ENCODE assay signal across 15 cellular contexts in genomic region chr9:76605271-76605670, GRCh38.
DNase-seq lines count a peak whose midpoint lies in the region; ATAC-seq and FAIRE-seq lines count a peak whose summit lies in the region.
"Had no signal": no experiment of that assay in that cellular context is flagged by ENCODE, and none has a peak within 500 bp of the region (broad histone marks: within the 10 kb centered on the region; RNA-seq: fewer than 3 reads in every experiment).

No MANE protein-coding gene starts in this region.

- H3K4me3 ChIP-seq in small intestine (ENCODE audit: low read depth in 1 of 2, low read length in 2 of 2): no peak overlapping the region
- H3K4me3 ChIP-seq: gastrocnemius medialis, HAP-1, K562, left ventricle myocardium inferior, SJSA1 had no signal

- DNase-seq in CD1c-positive myeloid dendritic cell (ENCODE audit: extremely low spot score): peak; percentile 24
- peak; percentile 14 for DNase-seq in GM19240 (ENCODE audit: insufficient read length, low spot score)
- DNase-seq in small intestine: no peak
- DNase-seq in left lobe of liver (ENCODE audit: low spot score): no peak
- no peak for DNase-seq in COLO668 (lab: John Stamatoyannopoulos, UW; ENCODE audit: unreplicated experiment)
- no peak for DNase-seq in NCI-H2196 treated with DMSO at 0.1 percent for 48 hours (lab: John Stamatoyannopoulos, UW; ENCODE audit: unreplicated experiment)
- DNase-seq: activated CD4-positive, alpha-beta T cell treated with anti-CD3 and anti-CD28 coated beads, Interleukin-2, amount 50 U/mL, for 48 hours; gastrocnemius medialis; left ventricle myocardium inferior; stimulated activated CD4-positive, alpha-beta T cell treated with anti-CD3 and anti-CD28 coated beads, Interleukin-4, amount 100 ng/mL, for 4 hours had no signal

- FAIRE-seq in small intestine (lab: Jason Lieb, UNC): no peak
- FAIRE-seq: K562 had no signal

- no peaks in the 10 kb centered on the region for H3K4me1 ChIP-seq in small intestine (ENCODE audit: control insufficient read depth in 2 of 2, insufficient read depth in 1 of 2, low read depth in 1 of 2, low read length in 1 of 2)
- H3K4me1 ChIP-seq: gastrocnemius medialis, HAP-1 had no signal

- no peaks in the 10 kb centered on the region for H3K36me3 ChIP-seq in small intestine (ENCODE audit: control insufficient read depth in 2 of 2, insufficient read depth in 2 of 2, low read length in 2 of 2)
- H3K36me3 ChIP-seq: gastrocnemius medialis, HAP-1, left ventricle myocardium inferior, SJSA1 had no signal

- no peak overlapping the region for H3K27ac ChIP-seq in small intestine (ENCODE audit: low read depth in 1 of 2, low read length in 1 of 2)
- H3K27ac ChIP-seq: gastrocnemius medialis, left ventricle myocardium inferior, SJSA1 had no signal

- ATAC-seq in HG02678 (IDR thresholded peaks at IDR 0.05; ENCODE audit: unreplicated experiment) (peak; percentile 91), HG03469 (IDR thresholded peaks at IDR 0.05; ENCODE audit: unreplicated experiment) (peak; percentile 94), left lobe of liver (no peak)
- ATAC-seq: gastrocnemius medialis, K562 had no signal

- WGBS in small intestine, 3 donors: 72 to 81% (median 80%) methylated on average over 3 of the region's 3 CpGs

- H3K27me3 ChIP-seq in small intestine (ENCODE audit: control insufficient read depth in 2 of 2, insufficient read depth in 2 of 2, low read length in 2 of 2): no peaks in the 10 kb centered on the region
- H3K27me3 ChIP-seq: gastrocnemius medialis, SJSA1 had no signal

- H3K9me3 ChIP-seq in small intestine (ENCODE audit: control insufficient read depth, low read depth): no peaks in the 10 kb centered on the region
- H3K9me3 ChIP-seq: gastrocnemius medialis, HAP-1, SJSA1 had no signal

Comparison
In these comparisons a context has a peak if more than half of its experiments do, and no peak if none do; other contexts are left out.
1. DNase-seq: peak in CD1c-positive myeloid dendritic cell (single experiment) and GM19240 (single experiment); none in small intestine (single experiment), left lobe of liver (single experiment), COLO668 (single experiment) and NCI-H2196 treated with DMSO at 0.1 percent for 48 hours (single experiment).